In the genomic region with DNA sequence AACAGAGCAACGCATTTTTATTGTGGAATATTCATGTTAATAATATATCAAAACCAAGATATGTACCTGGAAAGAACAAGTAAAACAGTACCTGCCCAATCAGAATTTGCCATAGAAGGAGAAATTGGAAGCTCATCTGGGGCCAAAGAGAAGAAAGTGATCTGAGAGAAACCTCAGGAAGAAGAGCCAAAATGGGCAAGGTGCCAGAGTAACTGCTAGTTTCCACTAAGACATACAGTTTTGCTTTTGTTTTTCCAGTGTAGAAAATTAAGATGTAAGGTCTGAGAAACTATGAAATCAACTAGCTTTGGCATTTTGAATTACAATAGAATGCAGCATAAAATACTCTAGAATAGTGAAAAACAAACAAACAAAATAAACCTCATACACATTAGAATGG, we compare ENCODE assay signal across 21 cellular contexts.
"Had no signal": no experiment of that assay in that cellular context is flagged by ENCODE, and none has a peak within 500 bp of the region (broad histone marks: within the 10 kb centered on the region; RNA-seq: fewer than 3 reads in every experiment).

No MANE protein-coding gene starts in this region.

- H3K36me3 Mint-ChIP-seq: activated naive CD4-positive, alpha-beta T cell treated with anti-CD3 and anti-CD28 coated beads, Interleukin-2, amount 10 ng/mL, durations not matched to agents 7 days and 5 days had no signal

- H3K4me3 Mint-ChIP-seq: activated CD4-positive, alpha-beta T cell treated with anti-CD3 and anti-CD28 coated beads, Interleukin-2, amount 10 ng/mL, durations not matched to agents 7 days and 5 days; activated naive CD4-positive, alpha-beta T cell treated with anti-CD3 and anti-CD28 coated beads, Interleukin-2, amount 10 ng/mL, durations not matched to agents 7 days and 5 days; endodermal cell; neural crest cell; T-helper 17 cell had no signal

- H3K9me3 Mint-ChIP-seq: endodermal cell, neural crest cell had no signal

- DNase-seq: activated CD4-positive, alpha-beta T cell treated with anti-CD3 and anti-CD28 coated beads, Interleukin-2, amount 10 ng/mL, durations not matched to agents 7 days and 5 days; activated CD4-positive, CD25-positive, alpha-beta regulatory T cell; activated naive CD4-positive, alpha-beta T cell treated with anti-CD3 and anti-CD28 coated beads, Interleukin-2, amount 10 ng/mL, durations not matched to agents 7 days and 5 days; activated T-cell treated with anti-CD3 and anti-CD28 coated beads for 4 hours; cerebellar nuclear complex; dermis blood vessel endothelial cell; endodermal cell; gastrocnemius medialis; heart right ventricle; kidney; left ventricle myocardium superior; sigmoid colon; stimulated activated CD4-positive, alpha-beta T cell treated with anti-CD3 and anti-CD28 coated beads, Interleukin-12 subunit alpha, Interleukin-12 subunit beta, amount 100 ng/mL, for 4 hours; stimulated activated naive CD4-positive, alpha-beta T cell treated with Interleukin-2 at 50 U/mL for 16 hours; T-helper 17 cell; upper lobe of right lung had no signal

- H3K27ac Mint-ChIP-seq: activated CD4-positive, alpha-beta T cell treated with anti-CD3 and anti-CD28 coated beads, Interleukin-2, amount 10 ng/mL, durations not matched to agents 7 days and 5 days; activated naive CD4-positive, alpha-beta T cell treated with anti-CD3 and anti-CD28 coated beads, Interleukin-2, amount 10 ng/mL, durations not matched to agents 7 days and 5 days; activated T-helper 2 cell treated with anti-CD3 and anti-CD28 coated beads, Interferon-gamma antibody, Interleukin-2, Interleukin-4, amounts not matched to agents 10 μg/mL and 5 μg/mL and 100 μg/mL, durations not matched to agents 14 hours and 24 hours and 36 hours; endodermal cell; T-helper 17 cell had no signal

- ATAC-seq: esophagus mucosa, gastrocnemius medialis, heart right ventricle, left ventricle myocardium superior, T-helper 17 cell, upper lobe of right lung had no signal

- H3K27me3 Mint-ChIP-seq: activated CD4-positive, alpha-beta T cell treated with anti-CD3 and anti-CD28 coated beads, Interleukin-2, amount 10 ng/mL, durations not matched to agents 7 days and 5 days; activated naive CD4-positive, alpha-beta T cell treated with anti-CD3 and anti-CD28 coated beads, Interleukin-2, amount 10 ng/mL, durations not matched to agents 7 days and 5 days; T-helper 17 cell had no signal

- H3K4me3 ChIP-seq: adrenal gland, gastrocnemius medialis, heart right ventricle, sigmoid colon, suprapubic skin, upper lobe of right lung had no signal

- H3K4me1 Mint-ChIP-seq: activated CD4-positive, alpha-beta T cell treated with anti-CD3 and anti-CD28 coated beads, Interleukin-2, amount 10 ng/mL, durations not matched to agents 7 days and 5 days; activated naive CD4-positive, alpha-beta T cell treated with anti-CD3 and anti-CD28 coated beads, Interleukin-2, amount 10 ng/mL, durations not matched to agents 7 days and 5 days; endodermal cell; neural crest cell; T-helper 17 cell had no signal
